ENCODE assay signal across 1 cellular context in the genomic region with DNA sequence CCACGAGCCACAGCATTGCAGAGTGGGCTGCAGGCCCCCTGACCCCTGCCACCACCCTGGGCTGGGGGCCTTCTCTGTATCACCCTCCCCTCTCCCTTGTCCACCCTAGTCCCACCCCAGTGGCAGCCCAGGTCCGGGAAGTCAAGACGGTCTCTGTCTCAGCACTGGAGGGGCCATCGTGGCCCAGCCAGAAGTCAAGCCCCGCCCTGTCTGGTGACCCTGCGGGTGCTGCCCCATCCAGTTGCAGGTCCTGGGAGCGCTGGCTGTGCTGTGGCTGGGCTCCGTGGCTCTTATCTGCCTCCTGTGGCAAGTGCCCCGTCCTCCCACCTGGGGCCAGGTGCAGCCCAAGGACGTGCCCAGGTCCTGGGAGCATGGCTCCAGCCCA.
TF ChIP-seq lines count a peak whose summit lies in the region.

No MANE protein-coding gene starts in this region.

TF ChIP-seq in SK-N-SH, 30 proteins besides CTCF, POLR2A, EP300 and RAD21 (continued from another document):
- no peak for TF ChIP-seq USF1 (IDR thresholded peaks at IDR 0.05; ENCODE audit: borderline replicate concordance, low read depth)
- TF ChIP-seq, protein P1, sequence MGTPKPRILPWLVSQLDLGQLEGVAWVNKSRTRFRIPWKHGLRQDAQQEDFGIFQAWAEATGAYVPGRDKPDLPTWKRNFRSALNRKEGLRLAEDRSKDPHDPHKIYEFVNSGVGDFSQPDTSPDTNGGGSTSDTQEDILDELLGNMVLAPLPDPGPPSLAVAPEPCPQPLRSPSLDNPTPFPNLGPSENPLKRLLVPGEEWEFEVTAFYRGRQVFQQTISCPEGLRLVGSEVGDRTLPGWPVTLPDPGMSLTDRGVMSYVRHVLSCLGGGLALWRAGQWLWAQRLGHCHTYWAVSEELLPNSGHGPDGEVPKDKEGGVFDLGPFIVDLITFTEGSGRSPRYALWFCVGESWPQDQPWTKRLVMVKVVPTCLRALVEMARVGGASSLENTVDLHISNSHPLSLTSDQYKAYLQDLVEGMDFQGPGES (IDR thresholded peaks at IDR 0.05; ENCODE audit: low read depth, low read length) = no peak
- no peak for TF ChIP-seq TEAD4 (IDR thresholded peaks at IDR 0.05; ENCODE audit: borderline replicate concordance, insufficient read depth)
- TF ChIP-seq PBX3 (IDR thresholded peaks at IDR 0.05) = no peak
- TF ChIP-seq FOSL2 (IDR thresholded peaks at IDR 0.05; ENCODE audit: borderline replicate concordance, low read depth) = no peak
